In the genomic region with DNA sequence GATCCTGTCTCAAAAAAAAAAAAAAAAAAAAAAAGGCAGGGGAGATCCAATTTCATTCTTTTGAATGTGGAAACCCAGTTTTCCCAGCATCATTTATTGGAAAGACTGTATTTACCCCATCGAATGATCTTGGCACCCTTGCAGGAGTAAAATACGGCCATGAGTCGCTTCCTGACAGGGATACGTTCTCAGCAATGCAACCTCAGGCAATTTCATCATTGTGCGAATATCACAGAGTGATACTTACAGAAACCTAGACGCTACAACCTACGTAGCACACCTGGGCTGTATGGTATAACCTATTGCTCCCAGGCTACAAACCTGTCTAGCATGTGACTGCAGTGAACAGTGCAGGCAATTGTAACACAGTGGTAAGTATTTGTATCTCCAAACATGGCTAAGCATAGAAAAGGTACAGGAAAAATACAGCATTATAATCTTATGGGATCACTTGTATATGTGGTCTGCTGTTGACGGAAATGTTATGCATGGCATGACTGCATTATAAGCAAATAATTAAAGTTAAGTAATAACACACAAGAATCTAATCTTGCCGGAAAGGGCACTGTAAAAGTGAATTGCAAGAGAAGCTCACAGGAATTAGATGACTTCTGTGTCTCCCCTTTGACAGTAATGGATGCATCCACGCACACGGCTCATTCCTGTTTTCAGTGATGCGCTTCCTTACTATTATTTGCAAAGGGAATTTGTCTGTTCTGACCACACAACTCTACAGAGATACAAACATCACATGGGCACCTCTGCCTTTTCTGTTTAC, we compare ENCODE assay signal across 10 cellular contexts. TPM values are rescaled to one million over a fixed set of nuclear protein-coding genes. Genes with fewer than 3 reads are reported as not detected.
DNase-seq lines count a peak whose midpoint lies in the region; ATAC-seq lines count a peak whose summit lies in the region.
"Had no signal": no experiment of that assay in that cellular context is flagged by ENCODE, and none has a peak within 500 bp of the region (broad histone marks: within the 10 kb centered on the region; RNA-seq: fewer than 3 reads in every experiment).

No MANE protein-coding gene starts in this region.

- no peak for ATAC-seq in CD4-positive, CD25-positive, alpha-beta regulatory T cell (ENCODE audit: low read depth in 2 of 2)
- ATAC-seq in central memory CD8-positive, alpha-beta T cell (replicated peaks; ENCODE audit: extremely low read depth, poor library complexity, severe bottlenecking) = no peak
- no peak for ATAC-seq in natural killer cell treated with Interleukin-12 subunit alpha and Interleukin-12 subunit beta and Interleukin-15 and Interleukin-18, amount 100 ng/mL, for 72 hours

- peaks cover 0 to 2% (median 0%) of the 10 kb centered on the region in 7 donors for H3K9me3 Mint-ChIP-seq in CD4-positive, CD25-positive, alpha-beta regulatory T cell
- no peaks in the 10 kb centered on the region for H3K9me3 Mint-ChIP-seq in central memory CD8-positive, alpha-beta T cell
- H3K9me3 Mint-ChIP-seq in natural killer cell treated with Interleukin-12 subunit alpha and Interleukin-12 subunit beta and Interleukin-15 and Interleukin-18, amount 100 ng/mL, for 72 hours = no peaks in the 10 kb centered on the region

- H3K4me1 Mint-ChIP-seq in CD4-positive, CD25-positive, alpha-beta regulatory T cell = peaks cover 12 to 27% (median 17%) of the 10 kb centered on the region in 4 donors
- H3K4me1 Mint-ChIP-seq in central memory CD8-positive, alpha-beta T cell = peaks cover 16% of the 10 kb centered on the region
- H3K4me1 Mint-ChIP-seq in natural killer cell treated with Interleukin-12 subunit alpha and Interleukin-12 subunit beta and Interleukin-15 and Interleukin-18, amount 100 ng/mL, for 72 hours (ENCODE audit: low read depth in 2 of 2) = peaks cover 20 to 23% of the 10 kb centered on the region in 2 donors

- peak overlapping the region; percentile 86 to 94 (median 87) for H3K27ac Mint-ChIP-seq in CD4-positive, CD25-positive, alpha-beta regulatory T cell
- peak overlapping the region; percentile 56 for H3K27ac Mint-ChIP-seq in central memory CD8-positive, alpha-beta T cell (ENCODE audit: low read depth)
- no peak overlapping the region for H3K27ac Mint-ChIP-seq in natural killer cell treated with Interleukin-12 subunit alpha and Interleukin-12 subunit beta and Interleukin-15 and Interleukin-18, amount 100 ng/mL, for 72 hours

- H3K4me3 Mint-ChIP-seq in CD4-positive, CD25-positive, alpha-beta regulatory T cell = peak overlapping the region in 3 of 4 donors; percentile 6 to 84 (median 77)
- H3K4me3 Mint-ChIP-seq in central memory CD8-positive, alpha-beta T cell = peak overlapping the region; percentile 73
- peak overlapping the region; percentile 67 for H3K4me3 Mint-ChIP-seq in natural killer cell treated with Interleukin-12 subunit alpha and Interleukin-12 subunit beta and Interleukin-15 and Interleukin-18, amount 100 ng/mL, for 72 hours

- DNase-seq in CD4-positive, CD25-positive, alpha-beta regulatory T cell = no peak
- DNase-seq in M059J (ENCODE audit: low read depth) = peak; percentile 83
- DNase-seq in central memory CD8-positive, alpha-beta T cell (ENCODE audit: low spot score in 2 of 2) = no peak
- no peak for DNase-seq in natural killer cell treated with Interleukin-12 subunit alpha and Interleukin-12 subunit beta and Interleukin-15 and Interleukin-18, amount 100 ng/mL, for 72 hours (ENCODE audit: low spot score)
- no peak for DNase-seq in H4 (ENCODE audit: low spot score)
- DNase-seq in NCI-H1694 treated with DMSO at 0.1 percent for 48 hours (lab: John Stamatoyannopoulos, UW) = no peak
- DNase-seq in activated CD4-positive, alpha-beta T cell treated with anti-CD3 and anti-CD28 coated beads, Interleukin-2, amount 50 U/mL, for 48 hours = no peak
- no peak for DNase-seq in NOMO-1 (lab: John Stamatoyannopoulos, UW; ENCODE audit: unreplicated experiment in 2 of 2)
- DNase-seq: amygdala, hippocampal formation had no signal

- H3K36me3 Mint-ChIP-seq in CD4-positive, CD25-positive, alpha-beta regulatory T cell = no peaks in the 10 kb centered on the region
- H3K36me3 Mint-ChIP-seq in central memory CD8-positive, alpha-beta T cell (ENCODE audit: insufficient read depth) = no peaks in the 10 kb centered on the region
- no peaks in the 10 kb centered on the region for H3K36me3 Mint-ChIP-seq in natural killer cell treated with Interleukin-12 subunit alpha and Interleukin-12 subunit beta and Interleukin-15 and Interleukin-18, amount 100 ng/mL, for 72 hours

- H3K9me3 ChIP-seq in CD4-positive, CD25-positive, alpha-beta regulatory T cell (ENCODE audit: control insufficient read depth in 2 of 2, low read length in 2 of 2) = no peaks in the 10 kb centered on the region

- no peaks in the 10 kb centered on the region for H3K27me3 ChIP-seq in CD4-positive, CD25-positive, alpha-beta regulatory T cell (ENCODE audit: control insufficient read depth, insufficient read depth, low read length)

- H3K27me3 Mint-ChIP-seq in CD4-positive, CD25-positive, alpha-beta regulatory T cell = peaks cover 14% of the 10 kb centered on the region
- peaks cover 20% of the 10 kb centered on the region for H3K27me3 Mint-ChIP-seq in central memory CD8-positive, alpha-beta T cell
- H3K27me3 Mint-ChIP-seq in natural killer cell treated with Interleukin-12 subunit alpha and Interleukin-12 subunit beta and Interleukin-15 and Interleukin-18, amount 100 ng/mL, for 72 hours = peaks cover 17 to 24% of the 10 kb centered on the region in 2 donors

- H3K27ac ChIP-seq in CD4-positive, CD25-positive, alpha-beta regulatory T cell (ENCODE audit: insufficient read depth, low read length, poor library complexity, severe bottlenecking) = no peak overlapping the region

- peaks cover 21% of the 10 kb centered on the region for H3K4me1 ChIP-seq in CD4-positive, CD25-positive, alpha-beta regulatory T cell (ENCODE audit: control insufficient read depth, insufficient read depth, low read length, poor library complexity, severe bottlenecking)

- peak overlapping the region; percentile 71 for H3K4me3 ChIP-seq in CD4-positive, CD25-positive, alpha-beta regulatory T cell (ENCODE audit: low read depth, low read length)

- H3K36me3 ChIP-seq in CD4-positive, CD25-positive, alpha-beta regulatory T cell (ENCODE audit: control insufficient read depth, insufficient read depth, low read length) = no peaks in the 10 kb centered on the region

RNA-seq across cellular contexts. Expression of a gene that starts 24.0 kb away (rescaled TPM):
- total RNA-seq in CD4-positive, CD25-positive, alpha-beta regulatory T cell = 3.3 TPM
- polyA plus RNA-seq in CD4-positive, CD25-positive, alpha-beta regulatory T cell = 1 to 10 TPM; 1.3 to 3.0 (median 1.9) TPM
- 4.8 and 13.4 TPM in 2 replicates for total RNA-seq in M059J (2014; rRNA removed; shearing (Covaris generic))
- 1 to 10 TPM; 6.6 to 6.9 TPM for total RNA-seq in natural killer cell treated with Interleukin-12 subunit alpha and Interleukin-12 subunit beta and Interleukin-15 and Interleukin-18, amount 100 ng/mL, for 72 hours
- 4.9 and 5.7 TPM in 2 replicates for total RNA-seq in H4 (2014; rRNA removed; shearing (Covaris generic))

RNA-seq across cellular contexts. Expression of a gene that starts 49.2 kb away (rescaled TPM):
- total RNA-seq in CD4-positive, CD25-positive, alpha-beta regulatory T cell = not detected
- polyA plus RNA-seq in CD4-positive, CD25-positive, alpha-beta regulatory T cell = not detected
- total RNA-seq in M059J (2014; rRNA removed; shearing (Covaris generic)) = not detected in 2 replicates
- not detected for total RNA-seq in natural killer cell treated with Interleukin-12 subunit alpha and Interleukin-12 subunit beta and Interleukin-15 and Interleukin-18, amount 100 ng/mL, for 72 hours
- total RNA-seq in H4 (2014; rRNA removed; shearing (Covaris generic)) = not detected in 2 replicates

Comparison
In these comparisons a context has a peak if more than half of its experiments do, and no peak if none do; other contexts are left out.
1. H3K27ac Mint-ChIP-seq: peak in CD4-positive, CD25-positive, alpha-beta regulatory T cell (3 of 3) and central memory CD8-positive, alpha-beta T cell (single experiment); none in natural killer cell treated with Interleukin-12 subunit alpha and Interleukin-12 subunit beta and Interleukin-15 and Interleukin-18, amount 100 ng/mL, for 72 hours (0 of 2).
2. Peak in every context shown above with its lines, with median percentiles within 50 percentile points of each other: H3K4me3 Mint-ChIP-seq.